In genomic region chr11:102416974-102417373, GRCh38 we compare ENCODE assay signal across 17 cellular contexts. TPM values are rescaled to one million over a fixed set of nuclear protein-coding genes. Genes with fewer than 3 reads are reported as not detected.
DNase-seq lines count a peak whose midpoint lies in the region; ATAC-seq lines count a peak whose summit lies in the region.
"Had no signal": no experiment of that assay in that cellular context is flagged by ENCODE, and none has a peak within 500 bp of the region (broad histone marks: within the 10 kb centered on the region; RNA-seq: fewer than 3 reads in every experiment).

No MANE protein-coding gene starts in this region.

- H3K27me3 Mint-ChIP-seq in activated CD4-positive, alpha-beta T cell treated with anti-CD3 and anti-CD28 coated beads, Interleukin-2, amount 10 ng/mL, durations not matched to agents 7 days and 5 days, result no peaks in the 10 kb centered on the region
- no peaks in the 10 kb centered on the region for H3K27me3 Mint-ChIP-seq in activated T-helper 17 cell treated with anti-CD3 and anti-CD28 coated beads, Interleukin-2, amount 50 U/mL, for 72 hours
- no peaks in the 10 kb centered on the region for H3K27me3 Mint-ChIP-seq in natural killer cell treated with Interleukin-12 subunit alpha and Interleukin-12 subunit beta and Interleukin-15 and Interleukin-18, amount 100 ng/mL, for 72 hours

- peaks cover 84% of the 10 kb centered on the region for H3K36me3 Mint-ChIP-seq in activated CD4-positive, alpha-beta T cell treated with anti-CD3 and anti-CD28 coated beads, Interleukin-2, amount 10 ng/mL, durations not matched to agents 7 days and 5 days (ENCODE audit: low read depth)
- peaks cover 48% of the 10 kb centered on the region for H3K36me3 Mint-ChIP-seq in activated T-helper 17 cell treated with anti-CD3 and anti-CD28 coated beads, Interleukin-2, amount 50 U/mL, for 72 hours (ENCODE audit: low read depth)
- H3K36me3 Mint-ChIP-seq in natural killer cell treated with Interleukin-12 subunit alpha and Interleukin-12 subunit beta and Interleukin-15 and Interleukin-18, amount 100 ng/mL, for 72 hours, result peaks cover 13% of the 10 kb centered on the region

- H3K4me3 Mint-ChIP-seq in activated CD4-positive, alpha-beta T cell treated with anti-CD3 and anti-CD28 coated beads, Interleukin-2, amount 10 ng/mL, durations not matched to agents 7 days and 5 days, result peak overlapping the region; percentile 18
- peak overlapping the region; percentile 65 for H3K4me3 Mint-ChIP-seq in activated T-helper 17 cell treated with anti-CD3 and anti-CD28 coated beads, Interleukin-2, amount 50 U/mL, for 72 hours
- peak overlapping the region; percentile 3 for H3K4me3 Mint-ChIP-seq in natural killer cell treated with Interleukin-12 subunit alpha and Interleukin-12 subunit beta and Interleukin-15 and Interleukin-18, amount 100 ng/mL, for 72 hours
- H3K4me3 Mint-ChIP-seq: WTC11 had no signal

- CTCF ChIA-PET in activated CD4-positive, alpha-beta T cell treated with anti-CD3 and anti-CD28 coated beads, Interleukin-2, amount 10 ng/mL, durations not matched to agents 7 days and 5 days (lab: Charles Lee), result interaction anchor here (1.1 to 1.5 kb wide), 3 partner anchors 9 to 79 kb away, joined by 3 to 4 read pairs (median 3); no protein-coding TSS in a partner anchor

- peaks cover 86% of the 10 kb centered on the region for H3K4me1 Mint-ChIP-seq in activated CD4-positive, alpha-beta T cell treated with anti-CD3 and anti-CD28 coated beads, Interleukin-2, amount 10 ng/mL, durations not matched to agents 7 days and 5 days
- peaks cover 72% of the 10 kb centered on the region for H3K4me1 Mint-ChIP-seq in activated T-helper 17 cell treated with anti-CD3 and anti-CD28 coated beads, Interleukin-2, amount 50 U/mL, for 72 hours
- peaks cover 46 to 50% of the 10 kb centered on the region in 2 donors for H3K4me1 Mint-ChIP-seq in natural killer cell treated with Interleukin-12 subunit alpha and Interleukin-12 subunit beta and Interleukin-15 and Interleukin-18, amount 100 ng/mL, for 72 hours (ENCODE audit: low read depth in 2 of 2)

- peak; percentile 66 for ATAC-seq in HG02870 (IDR thresholded peaks at IDR 0.05; ENCODE audit: unreplicated experiment)
- ATAC-seq in activated T-helper 17 cell treated with anti-CD3 and anti-CD28 coated beads, Interleukin-2, amount 50 U/mL, for 72 hours (replicated peaks), result peak; percentile 87
- peak in 1 of 2 donors; percentile 62 for ATAC-seq in natural killer cell treated with Interleukin-12 subunit alpha and Interleukin-12 subunit beta and Interleukin-15 and Interleukin-18, amount 100 ng/mL, for 72 hours
- no peak for ATAC-seq in GM18858 (IDR thresholded peaks at IDR 0.05; ENCODE audit: unreplicated experiment)
- ATAC-seq in GM21786 (IDR thresholded peaks at IDR 0.05; ENCODE audit: unreplicated experiment), result no peak
- ATAC-seq: gastrocnemius medialis, left lobe of liver, right cardiac atrium, WTC11 had no signal

- POLR2A ChIA-PET in activated CD4-positive, alpha-beta T cell treated with anti-CD3 and anti-CD28 coated beads, Interleukin-2, amount 10 ng/mL, durations not matched to agents 7 days and 5 days (lab: Charles Lee), result no interaction called here

- no peak for DNase-seq in activated CD4-positive, alpha-beta T cell treated with anti-CD3 and anti-CD28 coated beads, Interleukin-2, amount 10 ng/mL, durations not matched to agents 7 days and 5 days
- DNase-seq in activated CD4-positive, alpha-beta T cell treated with anti-CD3 and anti-CD28 coated beads for 1 hour, result no peak
- DNase-seq in natural killer cell treated with Interleukin-12 subunit alpha and Interleukin-12 subunit beta and Interleukin-15 and Interleukin-18, amount 100 ng/mL, for 72 hours (ENCODE audit: low spot score), result no peak
- DNase-seq in NCI-H748 (lab: John Stamatoyannopoulos, UW; ENCODE audit: unreplicated experiment), result no peak
- DNase-seq: DMS153, gastrocnemius medialis, H7, NCI-H2227 treated with DMSO at 0.1 percent for 48 hours, nucleus accumbens, right cardiac atrium, uterus had no signal

- peaks cover 30% of the 10 kb centered on the region for H3K9me3 Mint-ChIP-seq in activated CD4-positive, alpha-beta T cell treated with anti-CD3 and anti-CD28 coated beads, Interleukin-2, amount 10 ng/mL, durations not matched to agents 7 days and 5 days
- peaks cover 6% of the 10 kb centered on the region for H3K9me3 Mint-ChIP-seq in activated T-helper 17 cell treated with anti-CD3 and anti-CD28 coated beads, Interleukin-2, amount 50 U/mL, for 72 hours
- H3K9me3 Mint-ChIP-seq in natural killer cell treated with Interleukin-12 subunit alpha and Interleukin-12 subunit beta and Interleukin-15 and Interleukin-18, amount 100 ng/mL, for 72 hours, result peaks cover 9% of the 10 kb centered on the region

- peak overlapping the region; percentile 72 for H3K27ac Mint-ChIP-seq in activated CD4-positive, alpha-beta T cell treated with anti-CD3 and anti-CD28 coated beads, Interleukin-2, amount 10 ng/mL, durations not matched to agents 7 days and 5 days
- peak overlapping the region; percentile 63 for H3K27ac Mint-ChIP-seq in activated T-helper 17 cell treated with anti-CD3 and anti-CD28 coated beads, Interleukin-2, amount 50 U/mL, for 72 hours
- H3K27ac Mint-ChIP-seq in natural killer cell treated with Interleukin-12 subunit alpha and Interleukin-12 subunit beta and Interleukin-15 and Interleukin-18, amount 100 ng/mL, for 72 hours, result peak overlapping the region in 1 of 2 donors; percentile 14
- H3K27ac Mint-ChIP-seq: WTC11 had no signal

RNA-seq across cellular contexts. Expression of gene TMEM123, which starts 35.6 kb away (rescaled TPM):
- total RNA-seq in activated CD4-positive, alpha-beta T cell treated with anti-CD3 and anti-CD28 coated beads, Interleukin-2, amount 10 ng/mL, durations not matched to agents 7 days and 5 days, result 100 to 1,000 TPM; 489 to 694 TPM
- total RNA-seq in activated T-helper 17 cell treated with anti-CD3 and anti-CD28 coated beads, Interleukin-2, amount 50 U/mL, for 72 hours, result 100 to 1,000 TPM; 140 to 209 TPM
- 10 to 100 TPM; 64.6 to 81.3 TPM for total RNA-seq in natural killer cell treated with Interleukin-12 subunit alpha and Interleukin-12 subunit beta and Interleukin-15 and Interleukin-18, amount 100 ng/mL, for 72 hours

Comparison
In these comparisons a context has a peak if more than half of its experiments do, and no peak if none do; other contexts are left out.
1. H3K4me3 Mint-ChIP-seq: peak in every context shown above with its lines; median percentile 65 in activated T-helper 17 cell treated with anti-CD3 and anti-CD28 coated beads, Interleukin-2, amount 50 U/mL, for 72 hours; 18 in activated CD4-positive, alpha-beta T cell treated with anti-CD3 and anti-CD28 coated beads, Interleukin-2, amount 10 ng/mL, durations not matched to agents 7 days and 5 days; 3 in natural killer cell treated with Interleukin-12 subunit alpha and Interleukin-12 subunit beta and Interleukin-15 and Interleukin-18, amount 100 ng/mL, for 72 hours.
2. ATAC-seq: peak in HG02870 (single experiment) and activated T-helper 17 cell treated with anti-CD3 and anti-CD28 coated beads, Interleukin-2, amount 50 U/mL, for 72 hours (single experiment); none in GM18858 (single experiment) and GM21786 (single experiment).